In the genomic region with DNA sequence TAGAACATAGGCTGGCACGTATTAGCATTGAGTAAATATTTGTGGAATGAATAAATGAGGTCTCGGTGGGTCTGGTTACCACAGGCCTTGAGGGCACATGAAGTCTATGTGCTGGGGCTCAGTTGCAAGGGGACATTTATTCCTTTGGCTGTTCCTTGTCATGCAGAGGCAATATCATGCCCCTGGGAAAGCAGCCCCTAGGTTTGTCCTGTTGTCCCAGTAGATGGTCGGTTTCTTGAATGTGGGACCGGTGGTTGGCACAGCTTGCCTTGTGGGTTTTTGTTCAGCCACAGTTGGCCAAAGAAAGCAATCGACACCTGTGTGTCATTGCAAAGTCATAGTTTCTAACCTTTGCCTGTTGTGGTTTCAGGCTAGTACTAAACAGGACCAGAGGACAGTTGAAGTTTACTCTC, we compare ENCODE assay signal across 8 cellular contexts. TPM values are rescaled to one million over a fixed set of nuclear protein-coding genes. Genes with fewer than 3 reads are reported as not detected.
DNase-seq lines count a peak whose midpoint lies in the region; ATAC-seq and TF ChIP-seq lines count a peak whose summit lies in the region.

No MANE protein-coding gene starts in this region.

- ATAC-seq in GM18511 (IDR thresholded peaks at IDR 0.05; ENCODE audit: unreplicated experiment) (peak; percentile 95), GM21390 (IDR thresholded peaks at IDR 0.05; ENCODE audit: unreplicated experiment) (peak; percentile 90), HG03196 (IDR thresholded peaks at IDR 0.05; ENCODE audit: unreplicated experiment) (peak; percentile 84), esophagus mucosa (no peak)

- no peak for TF ChIP-seq CTCF in type B pancreatic cell (conservative IDR thresholded peaks at IDR 0.05)

- H3K9me3 Mint-ChIP-seq in activated naive CD8-positive, alpha-beta T cell (ENCODE audit: low read depth): no peaks in the 10 kb centered on the region
- H3K9me3 Mint-ChIP-seq in type B pancreatic cell: no peaks in the 10 kb centered on the region

- peaks cover 31% of the 10 kb centered on the region for H3K36me3 Mint-ChIP-seq in activated naive CD8-positive, alpha-beta T cell
- peaks cover 15% of the 10 kb centered on the region for H3K36me3 Mint-ChIP-seq in type B pancreatic cell

- no peak overlapping the region for H3K4me3 Mint-ChIP-seq in activated naive CD8-positive, alpha-beta T cell
- H3K4me3 Mint-ChIP-seq in type B pancreatic cell: no peak overlapping the region

- no peaks in the 10 kb centered on the region for H3K27me3 Mint-ChIP-seq in activated naive CD8-positive, alpha-beta T cell
- H3K27me3 Mint-ChIP-seq in type B pancreatic cell: no peaks in the 10 kb centered on the region

- no peak for DNase-seq in type B pancreatic cell (ENCODE audit: extremely low spot score, unreplicated experiment)
- DNase-seq in stimulated activated CD4-positive, alpha-beta T cell treated with anti-CD3 and anti-CD28 coated beads, Interleukin-15, amount 100 ng/mL, for 24 hours: no peak
- no peak for DNase-seq in DMS114 treated with DMSO at 0.1 percent for 48 hours (lab: John Stamatoyannopoulos, UW; ENCODE audit: unreplicated experiment)

- peaks cover 62% of the 10 kb centered on the region for H3K4me1 Mint-ChIP-seq in activated naive CD8-positive, alpha-beta T cell (ENCODE audit: low read depth)
- peaks cover 6% of the 10 kb centered on the region for H3K4me1 Mint-ChIP-seq in type B pancreatic cell (ENCODE audit: unreplicated experiment)

- peak overlapping the region; percentile 56 for H3K27ac Mint-ChIP-seq in activated naive CD8-positive, alpha-beta T cell
- H3K27ac Mint-ChIP-seq in type B pancreatic cell: no peak overlapping the region

RNA-seq across cellular contexts. Expression of gene GPR183, which starts 24.7 kb away (rescaled TPM):
- total RNA-seq in type B pancreatic cell (ENCODE audit: low replicate concordance) (not detected in 2 replicates), esophagus mucosa (0.76 TPM)
